Comparison of ENCODE assay signal across 8 cellular contexts in genomic region chr6:170553686-170554085, GRCh38. TPM values are rescaled to one million over a fixed set of nuclear protein-coding genes. Genes with fewer than 3 reads are reported as not detected.
DNase-seq lines count a peak whose midpoint lies in the region; ATAC-seq, FAIRE-seq and TF ChIP-seq lines count a peak whose summit lies in the region.

No MANE protein-coding gene starts in this region.

- in situ Hi-C loops in K562 (cut with MboI), result no loop called here

- H3K9ac ChIP-seq in K562 (ENCODE audit: insufficient read depth in 1 of 2, low read depth in 2 of 2, low read length in 2 of 2), result peak overlapping the region; percentile 23 to 94; a peak in 3 of 4 replicates
- H3K9ac ChIP-seq in subcutaneous abdominal adipose tissue (ENCODE audit: low read length in 5 of 5), result peak overlapping the region; percentile 90 to 99 (median 99)

- intact Hi-C loops in K562 (cut with micrococcal nuclease), result loop anchor here (1.0 to 2.0 kb wide), 2 partner anchors 31 to 802 kb away; partner anchors contain the start of genes DYNLT2, ERMARD and PDCD2

- 0% methylated on average over 12 of the region's 12 CpGs for WGBS in K562 (ENCODE audit: insufficient coverage, low coverage, missing lambda C conversion rate)

- CTCF ChIA-PET in K562 (lab: Yijun Ruan, JAX; ENCODE audit: low intra/inter-chr PET ratio), result no interaction called here

- no peak overlapping the region for H3K4me3 Mint-ChIP-seq in activated T-cell treated with anti-CD3 and anti-CD28 coated beads, Interleukin-2, amount 50 U/mL, for 4 hours

- no TSS peak for BruUV-seq in K562 (replicated peaks; lab: Mats Ljungman, UMichigan)

- POLR2A ChIA-PET in K562 (lab: Yijun Ruan, JAX), result interaction anchor here (0.7 to 2.4 kb wide), 8 partner anchors 10 to 30 kb away, joined by 3 to 8 read pairs (median 5); partner anchors contain the start of gene PDCD2

- peaks cover 45% of the 10 kb centered on the region for H3K4me1 Mint-ChIP-seq in activated T-cell treated with anti-CD3 and anti-CD28 coated beads, Interleukin-2, amount 50 U/mL, for 4 hours (ENCODE audit: low read depth)

- TF ChIP-seq EP300 in K562 (IDR thresholded peaks at IDR 0.05; ENCODE audit: low read length), result no peak

- no peaks in the 10 kb centered on the region for H3K9me3 Mint-ChIP-seq in activated T-cell treated with anti-CD3 and anti-CD28 coated beads, Interleukin-2, amount 50 U/mL, for 4 hours

- peak; percentile 6 for FAIRE-seq in K562 (lab: Jason Lieb, UNC)

- ATAC-seq in activated T-cell treated with anti-CD3 and anti-CD28 coated beads, Interleukin-2, amount 50 U/mL, for 4 hours, result peak; percentile 61
- ATAC-seq in HG02588 (IDR thresholded peaks at IDR 0.05; ENCODE audit: unreplicated experiment) (peak; percentile 26), K562 (peak; percentile 54)

- H3K27me3 ChIP-seq in K562 (ENCODE audit: control insufficient read depth in 2 of 2, insufficient read depth in 2 of 2, low read length in 2 of 2), result no peaks in the 10 kb centered on the region
- H3K27me3 ChIP-seq in layer of hippocampus (ENCODE audit: control insufficient read depth, insufficient read depth, low read length), result no peaks in the 10 kb centered on the region
- H3K27me3 ChIP-seq in subcutaneous abdominal adipose tissue (ENCODE audit: control insufficient read depth in 5 of 5, insufficient read depth in 4 of 5, low read length in 5 of 5), result no peaks in the 10 kb centered on the region

- H3K27me3 Mint-ChIP-seq in activated T-cell treated with anti-CD3 and anti-CD28 coated beads, Interleukin-2, amount 50 U/mL, for 4 hours (ENCODE audit: low read depth), result no peaks in the 10 kb centered on the region

- H3K9me1 ChIP-seq in K562 (ENCODE audit: control insufficient read depth, insufficient read depth, low read length), result no peaks in the 10 kb centered on the region

- no peak for TF ChIP-seq RAD21 in K562 (CRISPR knock-in tag; conservative IDR thresholded peaks at IDR 0.05 in 1 of 2, IDR thresholded peaks at IDR 0.05 in 1 of 2)

- peaks cover 3 to 24% of the 10 kb centered on the region in 2 experiments; a peak in 4 of 5 replicates for H3K4me1 ChIP-seq in K562 (replicated peaks in 1 of 2; ENCODE audit: control insufficient read depth in 2 of 2, insufficient read depth in 2 of 2, low read length in 2 of 2)
- H3K4me1 ChIP-seq in subcutaneous abdominal adipose tissue (ENCODE audit: control insufficient read depth in 5 of 5, insufficient read depth in 5 of 5, low read length in 5 of 5), result peaks cover 12 to 67% (median 57%) of the 10 kb centered on the region in 5 donors

- H3K27ac ChIP-seq in K562 (ENCODE audit: extremely low read depth, low read depth, low read length) (peak overlapping the region; percentile 90), layer of hippocampus (ENCODE audit: low read depth, low read length) (peak overlapping the region; percentile 76), subcutaneous abdominal adipose tissue (ENCODE audit: low read depth, low read length) (peak overlapping the region; percentile 82)

- no peak for TF ChIP-seq CTCF in K562 (IDR thresholded peaks at IDR 0.05 in 2 of 3, conservative IDR thresholded peaks at IDR 0.05 in 1 of 3; ENCODE audit: insufficient read depth in 2 of 3, low read depth in 1 of 3, low read length in 3 of 3)

- TF ChIP-seq POLR2A in K562 (conservative IDR thresholded peaks at IDR 0.05), result no peak

- H3K4me2 ChIP-seq in K562 (ENCODE audit: insufficient read depth, low read length), result peak overlapping the region; percentile 100

- H3K4me3 ChIP-seq in K562 (peak overlapping the region; percentile 69), subcutaneous abdominal adipose tissue (ENCODE audit: low read depth in 1 of 5, low read length in 5 of 5) (peak overlapping the region; percentile 83 to 100 (median 99))

- H3K79me2 ChIP-seq in K562 (ENCODE audit: control insufficient read depth, insufficient read depth, low read length), result peaks cover 93% of the 10 kb centered on the region

- peak; percentile 7 for DNase-seq in activated T-cell treated with anti-CD3 and anti-CD28 coated beads, Interleukin-2, amount 50 U/mL, for 4 hours
- no peak for DNase-seq in activated T-cell treated with anti-CD3 and anti-CD28 coated beads, Interleukin-2, amount 50 U/mL, for 1 hour
- DNase-seq in NCI-H1694 (lab: John Stamatoyannopoulos, UW) (peak; percentile 35), K562 (ENCODE audit: extremely low read depth in 1 of 4, low spot score in 3 of 4) (no peak), GM19240 (ENCODE audit: insufficient read length, low spot score) (no peak)

- H2AFZ ChIP-seq in K562 (ENCODE audit: low read depth, low read length), result peak overlapping the region; percentile 97

- peaks cover 21% of the 10 kb centered on the region for H3K36me3 Mint-ChIP-seq in activated T-cell treated with anti-CD3 and anti-CD28 coated beads, Interleukin-2, amount 50 U/mL, for 4 hours (ENCODE audit: insufficient read depth)

- peaks cover 40% of the 10 kb centered on the region for H4K20me1 ChIP-seq in K562 (replicated peaks; ENCODE audit: control insufficient read depth, insufficient read depth, low read length)

- no peaks in the 10 kb centered on the region for H3K9me3 ChIP-seq in K562 (replicated peaks; ENCODE audit: control insufficient read depth, insufficient read depth, low read depth, low read length)
- H3K9me3 ChIP-seq in subcutaneous abdominal adipose tissue (ENCODE audit: control insufficient read depth in 5 of 5, low read length in 5 of 5), result no peaks in the 10 kb centered on the region

- H3K36me3 ChIP-seq in K562 (ENCODE audit: control insufficient read depth, insufficient read depth, low read length), result peaks cover 52% of the 10 kb centered on the region
- H3K36me3 ChIP-seq in subcutaneous abdominal adipose tissue (ENCODE audit: control insufficient read depth in 5 of 5, insufficient read depth in 5 of 5, low read length in 5 of 5), result peaks cover 5 to 26% (median 6%) of the 10 kb centered on the region in 5 donors

RNA-seq across cellular contexts. Expression of gene TBP, which starts 0.5 kb away (rescaled TPM):
- total RNA-seq in activated T-cell treated with anti-CD3 and anti-CD28 coated beads, Interleukin-2, amount 50 U/mL, for 4 hours, result 10 to 100 TPM; 26.6 to 33.2 (median 29.7) TPM
- 37.1 and 48.4 TPM in 2 replicates for total RNA-seq in K562 (2011; cell fraction: chromatin; rRNA removed; ENCODE audit: low replicate concordance)
- total RNA-seq in K562 (2011; cell fraction: nucleolus; rRNA removed), result 19.2 and 21.6 TPM in 2 replicates
- total RNA-seq in K562 (2011; cell fraction: nucleoplasm; rRNA removed), result 30.4 and 38.7 TPM in 2 replicates
- 39.5 and 48.8 TPM in 2 replicates for total RNA-seq in K562 (2014; rRNA removed)
- 28.9 and 29.4 TPM in 2 replicates for total RNA-seq in K562 (2014; rRNA removed; fragmentation: Illumina TruSeq; extraction: Trizol)
- 24.5 and 28.5 TPM in 2 replicates for total RNA-seq in K562 (2015; rRNA removed; fragmentation: Illumina TruSeq; extraction: Trizol)
- 31.7 and 36.0 TPM in 2 replicates for total RNA-seq in K562 (2021)
- 34.9 and 39.0 TPM in 2 replicates for polyA plus RNA-seq in K562 (2011; rRNA removed)
- 26.0 and 77.2 TPM in 2 replicates for polyA plus RNA-seq in K562 (2011; cell fraction: cytosol; rRNA removed)
- polyA plus RNA-seq in K562 (2011; cell fraction: nucleus; rRNA removed), result 46.7 and 53.4 TPM in 2 replicates
- polyA plus RNA-seq in K562 (2012), result 27.0 and 32.7 TPM in 2 replicates
- polyA plus RNA-seq in K562 (2014; fragmentation: Illumina TruSeq; extraction: Trizol), result 52.1 and 56.4 TPM in 2 replicates
- 10 to 100 TPM; 61.3 to 86.1 TPM for polyA plus RNA-seq in K562 (2014; fragmentation: Nextera tagmentation; extraction: Ambion mirVana)
- 40.6 and 47.0 TPM in 2 replicates for polyA plus RNA-seq in K562 (2014; rRNA removed)
- 27.2 and 31.3 TPM in 2 replicates for polyA minus RNA-seq in K562 (2011; rRNA and poly(A)+ RNA removed)
- polyA minus RNA-seq in K562 (2011; cell fraction: cytosol; rRNA and poly(A)+ RNA removed), result 13.9 and 17.4 TPM in 2 replicates
- 14.7 and 16.9 TPM in 2 replicates for polyA minus RNA-seq in K562 (2011; cell fraction: nucleus; rRNA and poly(A)+ RNA removed)

RNA-seq across cellular contexts. Expression of gene PSMB1, which starts 0.6 kb away (rescaled TPM):
- total RNA-seq in activated T-cell treated with anti-CD3 and anti-CD28 coated beads, Interleukin-2, amount 50 U/mL, for 4 hours, result 100 to 1,000 TPM; 362 to 424 (median 382) TPM
- total RNA-seq in K562 (2011; cell fraction: chromatin; rRNA removed; ENCODE audit: low replicate concordance), result 72.7 and 111 TPM in 2 replicates
- 100 and 101 TPM in 2 replicates for total RNA-seq in K562 (2011; cell fraction: nucleolus; rRNA removed)
- 147 and 174 TPM in 2 replicates for total RNA-seq in K562 (2011; cell fraction: nucleoplasm; rRNA removed)
- total RNA-seq in K562 (2014; rRNA removed) (567 and 884 TPM in 2 replicates), K562 (2014; rRNA removed; fragmentation: Illumina TruSeq; extraction: Trizol) (716 and 737 TPM in 2 replicates), K562 (2015; rRNA removed; fragmentation: Illumina TruSeq; extraction: Trizol) (566 and 591 TPM in 2 replicates), K562 (2021) (431 and 447 TPM in 2 replicates)
- polyA plus RNA-seq in K562 (2011; rRNA removed) (857 and 1,105 TPM in 2 replicates), K562 (2014; fragmentation: Illumina TruSeq; extraction: Trizol) (549 and 609 TPM in 2 replicates), K562 (2014; fragmentation: Nextera tagmentation; extraction: Ambion mirVana) (1,000 to 10,000 TPM; 2,334 to 2,953 TPM), K562 (2014; rRNA removed) (1,180 and 1,187 TPM in 2 replicates)
- 941 and 1,174 TPM in 2 replicates for polyA plus RNA-seq in K562 (2011; cell fraction: cytosol; rRNA removed)
- polyA plus RNA-seq in K562 (2011; cell fraction: nucleus; rRNA removed), result 261 and 404 TPM in 2 replicates
- polyA plus RNA-seq in K562 (2012), result 418 and 567 TPM in 2 replicates
- polyA minus RNA-seq in K562 (2011; rRNA and poly(A)+ RNA removed), result 647 and 767 TPM in 2 replicates
- polyA minus RNA-seq in K562 (2011; cell fraction: cytosol; rRNA and poly(A)+ RNA removed), result 227 and 288 TPM in 2 replicates
- polyA minus RNA-seq in K562 (2011; cell fraction: nucleus; rRNA and poly(A)+ RNA removed), result 41.3 and 70.0 TPM in 2 replicates

RNA-seq across cellular contexts. Expression of gene PDCD2, which starts 30.8 kb away (rescaled TPM):
- total RNA-seq in activated T-cell treated with anti-CD3 and anti-CD28 coated beads, Interleukin-2, amount 50 U/mL, for 4 hours, result 100 to 1,000 TPM; 139 to 165 (median 139) TPM
- total RNA-seq in K562 (2011; cell fraction: chromatin; rRNA removed; ENCODE audit: low replicate concordance), result 76.0 and 134 TPM in 2 replicates
- total RNA-seq in K562 (2011; cell fraction: nucleolus; rRNA removed), result 54.9 and 57.7 TPM in 2 replicates
- 97.5 and 142 TPM in 2 replicates for total RNA-seq in K562 (2011; cell fraction: nucleoplasm; rRNA removed)
- total RNA-seq in K562 (2014; rRNA removed), result 343 and 377 TPM in 2 replicates
- total RNA-seq in K562 (2014; rRNA removed; fragmentation: Illumina TruSeq; extraction: Trizol), result 339 and 365 TPM in 2 replicates
- total RNA-seq in K562 (2015; rRNA removed; fragmentation: Illumina TruSeq; extraction: Trizol), result 238 and 276 TPM in 2 replicates
- 276 and 291 TPM in 2 replicates for total RNA-seq in K562 (2021)
- 297 and 378 TPM in 2 replicates for polyA plus RNA-seq in K562 (2011; rRNA removed)
- 197 and 320 TPM in 2 replicates for polyA plus RNA-seq in K562 (2011; cell fraction: cytosol; rRNA removed)
- polyA plus RNA-seq in K562 (2011; cell fraction: nucleus; rRNA removed), result 192 and 207 TPM in 2 replicates
- polyA plus RNA-seq in K562 (2012), result 196 and 278 TPM in 2 replicates
- 277 and 318 TPM in 2 replicates for polyA plus RNA-seq in K562 (2014; fragmentation: Illumina TruSeq; extraction: Trizol)
- polyA plus RNA-seq in K562 (2014; fragmentation: Nextera tagmentation; extraction: Ambion mirVana), result 100 to 1,000 TPM in 1 of 2 experiments, 10 to 100 TPM in 1; 67.3 to 105 TPM
- 392 and 430 TPM in 2 replicates for polyA plus RNA-seq in K562 (2014; rRNA removed)
- 155 and 159 TPM in 2 replicates for polyA minus RNA-seq in K562 (2011; rRNA and poly(A)+ RNA removed)
- 70.4 and 109 TPM in 2 replicates for polyA minus RNA-seq in K562 (2011; cell fraction: cytosol; rRNA and poly(A)+ RNA removed)
- polyA minus RNA-seq in K562 (2011; cell fraction: nucleus; rRNA and poly(A)+ RNA removed), result 60.9 and 93.0 TPM in 2 replicates

Comparison
In these comparisons a context has a peak if more than half of its experiments do, and no peak if none do; other contexts are left out.
1. DNase-seq: peak in activated T-cell treated with anti-CD3 and anti-CD28 coated beads, Interleukin-2, amount 50 U/mL, for 4 hours (single experiment) and NCI-H1694 (single experiment); none in activated T-cell treated with anti-CD3 and anti-CD28 coated beads, Interleukin-2, amount 50 U/mL, for 1 hour (single experiment), K562 (0 of 4) and GM19240 (single experiment).
2. Peak in every context shown above with its lines, with median percentiles within 50 percentile points of each other: ATAC-seq and H3K27ac ChIP-seq.